ENCODE assay signal across 20 cellular contexts in the genomic region with DNA sequence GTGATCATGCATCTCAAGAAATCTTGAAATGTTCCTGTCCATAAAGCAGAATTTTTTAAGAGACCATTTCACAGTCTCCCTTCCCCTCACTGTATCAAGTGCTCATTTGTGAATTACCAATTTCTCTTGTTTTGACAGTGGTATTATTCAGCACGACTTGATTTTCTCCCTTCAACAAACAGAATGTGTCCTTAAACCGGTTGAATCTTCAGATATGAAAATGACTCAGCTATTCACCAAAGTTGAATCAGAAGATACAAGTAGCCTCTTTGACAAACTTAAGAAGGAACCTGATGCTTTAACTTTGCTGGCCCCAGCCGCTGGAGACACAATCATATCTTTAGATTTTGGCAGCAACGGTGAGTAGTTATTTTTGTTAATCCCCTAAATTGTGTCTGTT. TPM values are rescaled to one million over a fixed set of nuclear protein-coding genes. Genes with fewer than 3 reads are reported as not detected.
A peak's percentile ranks its signal among the peaks of the same experiment; 100 is the strongest.
DNase-seq lines count a peak whose midpoint lies in the region; ATAC-seq and TF ChIP-seq lines count a peak whose summit lies in the region.
"Had no signal": no experiment of that assay in that cellular context is flagged by ENCODE, and none has a peak within 500 bp of the region (broad histone marks: within the 10 kb centered on the region; RNA-seq: fewer than 3 reads in every experiment).

No MANE protein-coding gene starts in this region.

- TF ChIP-seq CTCF in activated CD8-positive, alpha-beta T cell treated with anti-CD3 and anti-CD28 coated beads for 36 hours (IDR thresholded peaks at IDR 0.05), result no peak
- TF ChIP-seq CTCF in GM23338 (conservative IDR thresholded peaks at IDR 0.05; ENCODE audit: low read depth in 2 of 2), result no peak
- TF ChIP-seq CTCF in WTC11 (IDR thresholded peaks at IDR 0.05), result no peak

- no peak overlapping the region for H4K91ac ChIP-seq in mesenchymal stem cell (ENCODE audit: low read length)

- no peak overlapping the region for H3K23ac ChIP-seq in mesenchymal stem cell (ENCODE audit: low read length in 2 of 2)

- H2BK120ac ChIP-seq in mesenchymal stem cell (ENCODE audit: low read depth, low read length), result no peak overlapping the region

- peaks cover 93% of the 10 kb centered on the region for H3K36me3 ChIP-seq in GM23338 (ENCODE audit: insufficient read depth)
- H3K36me3 ChIP-seq in mesenchymal stem cell (ENCODE audit: control insufficient read depth in 1 of 2, insufficient read depth in 2 of 2, low read depth in 1 of 2, low read length in 2 of 2), result peaks cover 24 to 96% of the 10 kb centered on the region in 2 experiments

- no peak overlapping the region for H3K4me2 ChIP-seq in GM23338
- no peak overlapping the region for H3K4me2 ChIP-seq in mesenchymal stem cell (ENCODE audit: low read length, poor library complexity, severe bottlenecking)

- no peak overlapping the region for H4K8ac ChIP-seq in mesenchymal stem cell (ENCODE audit: low read length)

- H3K14ac ChIP-seq in mesenchymal stem cell (ENCODE audit: low read length in 2 of 2), result no peak overlapping the region

- H3K4me1 ChIP-seq in GM23338 (ENCODE audit: insufficient read depth) (no peaks in the 10 kb centered on the region), mesenchymal stem cell (ENCODE audit: control insufficient read depth, insufficient read depth, low read depth, low read length) (no peaks in the 10 kb centered on the region)
- H3K4me1 ChIP-seq: prostate gland, transverse colon had no signal

- no peaks in the 10 kb centered on the region for H3K27me3 ChIP-seq in GM23338 (ENCODE audit: insufficient read depth)
- no peaks in the 10 kb centered on the region for H3K27me3 ChIP-seq in mesenchymal stem cell (ENCODE audit: control insufficient read depth in 1 of 2, insufficient read depth in 1 of 2, low read length in 2 of 2)
- H3K27me3 ChIP-seq: heart left ventricle, spleen, transverse colon had no signal

- WGBS in mesenchymal stem cell, result 96% methylated on average over 4 of the region's 4 CpGs

- POLR2A ChIA-PET in activated CD8-positive, alpha-beta T cell treated with anti-CD3 and anti-CD28 coated beads for 36 hours (lab: Charles Lee), result interaction anchor here (0.6 kb wide), 1 partner anchor 265 kb away, joined by 3 read pairs; no protein-coding TSS in a partner anchor
- POLR2A ChIA-PET in activated CD8-positive, alpha-beta T cell treated with anti-CD3 and anti-CD28 coated beads, Interleukin-2, amount 10 ng/mL, durations not matched to agents 7 days and 5 days (lab: Charles Lee), result interaction anchor here (0.7 kb wide), 1 partner anchor 95 kb away, joined by 3 read pairs; no protein-coding TSS in a partner anchor
- POLR2A ChIA-PET in WTC11 (lab: Charles Lee), result no interaction called here

- H3K4me3 ChIP-seq in GM23338 (no peak overlapping the region), mesenchymal stem cell (ENCODE audit: insufficient read depth in 1 of 2, low read depth in 1 of 2, low read length in 2 of 2) (no peak overlapping the region)
- H3K4me3 ChIP-seq: heart left ventricle, prostate gland, spleen, transverse colon had no signal

- H3K27ac ChIP-seq in GM23338 (ENCODE audit: low read depth), result peak overlapping the region; percentile 52; the same call in 1 of the 2 replicates
- peak overlapping the region; percentile 14 for H3K27ac ChIP-seq in mesenchymal stem cell (ENCODE audit: low read length, poor library complexity, severe bottlenecking)
- H3K27ac ChIP-seq: prostate gland, transverse colon had no signal

- no peak overlapping the region for H3K4ac ChIP-seq in mesenchymal stem cell (ENCODE audit: low read depth in 1 of 2, low read length in 2 of 2)

- H2BK12ac ChIP-seq in mesenchymal stem cell (ENCODE audit: low read length in 2 of 2), result no peak overlapping the region

- intact Hi-C loops in activated CD8-positive, alpha-beta T cell treated with anti-CD3 and anti-CD28 coated beads for 36 hours (cut with micrococcal nuclease), result no loop called here
- intact Hi-C loops in head of caudate nucleus (cut with DNase I), result no loop called here

- no peaks in the 10 kb centered on the region for H3K27me3 Mint-ChIP-seq in activated CD8-positive, alpha-beta T cell treated with anti-CD3 and anti-CD28 coated beads for 36 hours
- H3K27me3 Mint-ChIP-seq in activated CD8-positive, alpha-beta T cell treated with anti-CD3 and anti-CD28 coated beads, Interleukin-2, amount 10 ng/mL, durations not matched to agents 7 days and 5 days (ENCODE audit: low read depth), result no peaks in the 10 kb centered on the region
- H3K27me3 Mint-ChIP-seq in GM23338 (ENCODE audit: insufficient read depth, low read depth, poor library complexity) (peaks cover 2% of the 10 kb centered on the region), WTC11 (ENCODE audit: low read depth) (no peaks in the 10 kb centered on the region)
- H3K27me3 Mint-ChIP-seq: CD4-positive, alpha-beta memory T cell; effector memory CD8-positive, alpha-beta T cell; naive thymus-derived CD4-positive, alpha-beta T cell had no signal

- no peak overlapping the region for H2BK5ac ChIP-seq in mesenchymal stem cell (ENCODE audit: low read depth, low read length, poor library complexity, severe bottlenecking)

- peaks cover 8% of the 10 kb centered on the region for H3K4me1 Mint-ChIP-seq in activated CD8-positive, alpha-beta T cell treated with anti-CD3 and anti-CD28 coated beads for 36 hours (ENCODE audit: low read depth)
- peaks cover 6% of the 10 kb centered on the region for H3K4me1 Mint-ChIP-seq in activated CD8-positive, alpha-beta T cell treated with anti-CD3 and anti-CD28 coated beads, Interleukin-2, amount 10 ng/mL, durations not matched to agents 7 days and 5 days (ENCODE audit: low read depth)
- no peaks in the 10 kb centered on the region for H3K4me1 Mint-ChIP-seq in GM23338
- no peaks in the 10 kb centered on the region for H3K4me1 Mint-ChIP-seq in WTC11
- H3K4me1 Mint-ChIP-seq: immature natural killer cell had no signal

- H3F3A ChIP-seq in GM23338 (replicated peaks; ENCODE audit: low read depth), result peaks cover 4% of the 10 kb centered on the region; the same call in 1 of the 2 replicates

- peaks cover 70% of the 10 kb centered on the region for H3K36me3 Mint-ChIP-seq in activated CD8-positive, alpha-beta T cell treated with anti-CD3 and anti-CD28 coated beads for 36 hours (ENCODE audit: low read depth)
- peaks cover 75% of the 10 kb centered on the region for H3K36me3 Mint-ChIP-seq in activated CD8-positive, alpha-beta T cell treated with anti-CD3 and anti-CD28 coated beads, Interleukin-2, amount 10 ng/mL, durations not matched to agents 7 days and 5 days (ENCODE audit: low read depth)
- H3K36me3 Mint-ChIP-seq in GM23338 (ENCODE audit: low read depth) (peaks cover 91% of the 10 kb centered on the region), WTC11 (peaks cover 78% of the 10 kb centered on the region)

- no peak for DNase-seq in activated CD8-positive, alpha-beta T cell treated with anti-CD3 and anti-CD28 coated beads for 36 hours
- DNase-seq in activated CD8-positive, alpha-beta T cell treated with anti-CD3 and anti-CD28 coated beads, Interleukin-2, amount 10 ng/mL, durations not matched to agents 7 days and 5 days, result no peak
- DNase-seq in GM23338 (ENCODE audit: low spot score) (no peak), WTC11 (ENCODE audit: low spot score) (no peak), mesenchymal stem cell (no peak), head of caudate nucleus (no peak)
- DNase-seq: ACHN; activated CD8-positive, alpha-beta memory T cell treated with anti-CD3 and anti-CD28 coated beads, Interleukin-2, amount 50 U/mL, for 4 hours; caudate nucleus; CD4-positive, alpha-beta memory T cell; effector memory CD8-positive, alpha-beta T cell; heart left ventricle; immature natural killer cell; naive thymus-derived CD4-positive, alpha-beta T cell; NCI-H1436 treated with DMSO at 0.1 percent for 48 hours; spleen; transverse colon had no signal

- peak; percentile 25 for ATAC-seq in activated CD8-positive, alpha-beta T cell treated with anti-CD3 and anti-CD28 coated beads for 36 hours
- no peak for ATAC-seq in activated CD8-positive, alpha-beta T cell treated with anti-CD3 and anti-CD28 coated beads, Interleukin-2, amount 10 ng/mL, durations not matched to agents 7 days and 5 days
- ATAC-seq in GM23338, result no peak
- ATAC-seq in WTC11, result no peak
- no peak for ATAC-seq in GM21723 (IDR thresholded peaks at IDR 0.05; ENCODE audit: unreplicated experiment)
- no peak for ATAC-seq in HG03108 (IDR thresholded peaks at IDR 0.05; ENCODE audit: unreplicated experiment)
- ATAC-seq: effector memory CD8-positive, alpha-beta T cell; heart left ventricle; naive thymus-derived CD4-positive, alpha-beta T cell had no signal

- H3K79me1 ChIP-seq in mesenchymal stem cell (replicated peaks; ENCODE audit: low read length, poor library complexity, severe bottlenecking), result no peaks in the 10 kb centered on the region

- no peak overlapping the region for H2AK5ac ChIP-seq in mesenchymal stem cell (ENCODE audit: low read length, severe bottlenecking)

- CTCF ChIA-PET in activated CD8-positive, alpha-beta T cell treated with anti-CD3 and anti-CD28 coated beads for 36 hours (lab: Charles Lee), result interaction anchor here (1.1 kb wide), 1 partner anchor 12 kb away, joined by 4 read pairs; no protein-coding TSS in a partner anchor
- CTCF ChIA-PET in activated CD8-positive, alpha-beta T cell treated with anti-CD3 and anti-CD28 coated beads, Interleukin-2, amount 10 ng/mL, durations not matched to agents 7 days and 5 days (lab: Charles Lee), result interaction anchor here (0.8 to 1.2 kb wide), 2 partner anchors 12 to 101 kb away, joined by 3 read pairs; no protein-coding TSS in a partner anchor
- CTCF ChIA-PET in WTC11 (lab: Charles Lee), result no interaction called here

- H2AFZ ChIP-seq in GM23338, result no peak overlapping the region
- H2AFZ ChIP-seq in mesenchymal stem cell (ENCODE audit: low read depth, low read length), result no peak overlapping the region

- H3K9ac ChIP-seq in mesenchymal stem cell (ENCODE audit: low read length), result no peak overlapping the region

- no peak overlapping the region for H2BK15ac ChIP-seq in mesenchymal stem cell (ENCODE audit: low read depth, poor library complexity, severe bottlenecking)

- H3K9me3 ChIP-seq in mesenchymal stem cell (ENCODE audit: control insufficient read depth, low read length), result no peaks in the 10 kb centered on the region
- H3K9me3 ChIP-seq: heart left ventricle, prostate gland, spleen, transverse colon had no signal

- no peak overlapping the region for H3K4me3 Mint-ChIP-seq in activated CD8-positive, alpha-beta T cell treated with anti-CD3 and anti-CD28 coated beads for 36 hours
- no peak overlapping the region for H3K4me3 Mint-ChIP-seq in activated CD8-positive, alpha-beta T cell treated with anti-CD3 and anti-CD28 coated beads, Interleukin-2, amount 10 ng/mL, durations not matched to agents 7 days and 5 days
- H3K4me3 Mint-ChIP-seq in GM23338 (no peak overlapping the region), WTC11 (no peak overlapping the region)
- H3K4me3 Mint-ChIP-seq: CD4-positive, alpha-beta memory T cell; effector memory CD8-positive, alpha-beta T cell; immature natural killer cell; naive thymus-derived CD4-positive, alpha-beta T cell had no signal

- peaks cover 7% of the 10 kb centered on the region; the same call in 1 of the 2 replicates for H4K20me1 ChIP-seq in GM23338 (replicated peaks; ENCODE audit: insufficient read depth)

- peaks cover 56% of the 10 kb centered on the region for H3K79me2 ChIP-seq in GM23338 (replicated peaks; ENCODE audit: insufficient read depth)

- no peak overlapping the region for H3K18ac ChIP-seq in mesenchymal stem cell (ENCODE audit: low read depth in 1 of 2, low read length in 2 of 2)

- no peaks in the 10 kb centered on the region for H3K9me2 ChIP-seq in GM23338 (ENCODE audit: insufficient read depth)

- H3K9me3 Mint-ChIP-seq in activated CD8-positive, alpha-beta T cell treated with anti-CD3 and anti-CD28 coated beads for 36 hours, result no peaks in the 10 kb centered on the region
- H3K9me3 Mint-ChIP-seq in activated CD8-positive, alpha-beta T cell treated with anti-CD3 and anti-CD28 coated beads, Interleukin-2, amount 10 ng/mL, durations not matched to agents 7 days and 5 days (ENCODE audit: insufficient read depth), result no peaks in the 10 kb centered on the region
- H3K9me3 Mint-ChIP-seq in GM23338 (no peaks in the 10 kb centered on the region), WTC11 (no peaks in the 10 kb centered on the region)
- H3K9me3 Mint-ChIP-seq: CD4-positive, alpha-beta memory T cell; effector memory CD8-positive, alpha-beta T cell; immature natural killer cell had no signal

- H3K27ac Mint-ChIP-seq in activated CD8-positive, alpha-beta T cell treated with anti-CD3 and anti-CD28 coated beads for 36 hours, result peak overlapping the region; percentile 63
- no peak overlapping the region for H3K27ac Mint-ChIP-seq in activated CD8-positive, alpha-beta T cell treated with anti-CD3 and anti-CD28 coated beads, Interleukin-2, amount 10 ng/mL, durations not matched to agents 7 days and 5 days
- H3K27ac Mint-ChIP-seq in GM23338 (no peak overlapping the region; the same call in 1 of the 2 replicates), WTC11 (peak overlapping the region; percentile 76)
- H3K27ac Mint-ChIP-seq: effector memory CD8-positive, alpha-beta T cell had no signal

RNA-seq across cellular contexts. Expression of a gene that starts 25.5 kb away (rescaled TPM):
- 10 to 100 TPM; 11.4 to 11.6 TPM for total RNA-seq in activated CD8-positive, alpha-beta T cell treated with anti-CD3 and anti-CD28 coated beads for 36 hours
- 1 to 10 TPM; 6.4 to 6.5 TPM for total RNA-seq in activated CD8-positive, alpha-beta T cell treated with anti-CD3 and anti-CD28 coated beads, Interleukin-2, amount 10 ng/mL, durations not matched to agents 7 days and 5 days
- total RNA-seq in GM23338 (2014; rRNA removed; shearing (Covaris generic)), result 14.8 and 19.5 TPM in 2 replicates
- polyA plus RNA-seq in GM23338 (2016; fragmentation: Nextera tagmentation; extraction: Ambion mirVana), result 28.8 and 33.4 TPM in 2 replicates
- 9.5 to 10.2 TPM (median 10.1 TPM) in 3 replicates for total RNA-seq in WTC11 (2021)
- polyA plus RNA-seq in mesenchymal stem cell (2013, experiment 1 of 2), result 9.9 TPM
- 10.2 TPM for polyA plus RNA-seq in mesenchymal stem cell (2013, experiment 2 of 2)

RNA-seq across cellular contexts. Expression of a gene that starts 41.4 kb away (rescaled TPM):
- 100 to 1,000 TPM; 133 to 140 TPM for total RNA-seq in activated CD8-positive, alpha-beta T cell treated with anti-CD3 and anti-CD28 coated beads for 36 hours
- 100 to 1,000 TPM; 119 to 132 TPM for total RNA-seq in activated CD8-positive, alpha-beta T cell treated with anti-CD3 and anti-CD28 coated beads, Interleukin-2, amount 10 ng/mL, durations not matched to agents 7 days and 5 days
- total RNA-seq in GM23338 (2014; rRNA removed; shearing (Covaris generic)), result 242 and 253 TPM in 2 replicates
- polyA plus RNA-seq in GM23338 (2016; fragmentation: Nextera tagmentation; extraction: Ambion mirVana), result 109 and 113 TPM in 2 replicates
- total RNA-seq in WTC11 (2021), result 146 to 165 TPM (median 153 TPM) in 3 replicates
- polyA plus RNA-seq in mesenchymal stem cell (2013, experiment 1 of 2), result 346 TPM
- 339 TPM for polyA plus RNA-seq in mesenchymal stem cell (2013, experiment 2 of 2)

Comparison
In these comparisons a context has a peak if more than half of its experiments do, and no peak if none do; other contexts are left out.
1. H3K27ac Mint-ChIP-seq: peak in activated CD8-positive, alpha-beta T cell treated with anti-CD3 and anti-CD28 coated beads for 36 hours (single experiment) and WTC11 (single experiment); none in activated CD8-positive, alpha-beta T cell treated with anti-CD3 and anti-CD28 coated beads, Interleukin-2, amount 10 ng/mL, durations not matched to agents 7 days and 5 days (single experiment) and GM23338 (single experiment).